20 cellular contexts compared by ENCODE assay signal in genomic region chr7:1696671-1697498, GRCh38. TPM values are rescaled to one million over a fixed set of nuclear protein-coding genes. Genes with fewer than 3 reads are reported as not detected.
DNase-seq lines count a peak whose midpoint lies in the region; ATAC-seq, FAIRE-seq and TF ChIP-seq lines count a peak whose summit lies in the region.
"Had no signal": no experiment of that assay in that cellular context is flagged by ENCODE, and none has a peak within 500 bp of the region (broad histone marks: within the 10 kb centered on the region; RNA-seq: fewer than 3 reads in every experiment).

No MANE protein-coding gene starts in this region.

- H3K4me3 ChIP-seq in SK-N-SH (ENCODE audit: low read depth in 2 of 2, low read length in 1 of 2) (no peak overlapping the region), right cardiac atrium (ENCODE audit: low read length) (no peak overlapping the region), sigmoid colon (no peak overlapping the region)
- H3K4me3 ChIP-seq: MG63, ovary, tibial nerve had no signal

- POLR2A ChIA-PET in SK-N-SH (lab: Yijun Ruan, JAX), result no interaction called here

- no peak overlapping the region for H3K9ac ChIP-seq in SK-N-SH

- H3K79me2 ChIP-seq in SK-N-SH (ENCODE audit: insufficient read depth), result no peaks in the 10 kb centered on the region

- no peaks in the 10 kb centered on the region for H3K9me3 ChIP-seq in SK-N-SH
- no peaks in the 10 kb centered on the region for H3K9me3 ChIP-seq in right cardiac atrium (ENCODE audit: control insufficient read depth, low read length)
- no peaks in the 10 kb centered on the region for H3K9me3 ChIP-seq in sigmoid colon
- H3K9me3 ChIP-seq: MG63, ovary had no signal

- H3K36me3 ChIP-seq in SK-N-SH (replicated peaks in 1 of 2; ENCODE audit: control insufficient read depth in 1 of 2, insufficient read depth in 2 of 2, low read length in 1 of 2) (no peaks in the 10 kb centered on the region), sigmoid colon (no peaks in the 10 kb centered on the region)
- H3K36me3 ChIP-seq: MG63, ovary, tibial nerve had no signal

- no peak overlapping the region for H2AFZ ChIP-seq in SK-N-SH (ENCODE audit: low read depth)

- intact Hi-C loops in right cardiac atrium (cut with DNase I), result no loop called here
- intact Hi-C loops in sigmoid colon (cut with DNase I), result no loop called here

- no peak for ATAC-seq in SK-N-SH treated with all-trans-retinoic acid at 6 μM for 48 hours
- peak in 1 of 2 donors; percentile 8 for ATAC-seq in right cardiac atrium
- ATAC-seq: activated CD8-positive, alpha-beta T cell treated with anti-CD3 and anti-CD28 coated beads, Interleukin-2, amount 10 ng/mL, durations not matched to agents 7 days and 5 days had no signal

- TF ChIP-seq RAD21 in SK-N-SH (IDR thresholded peaks at IDR 0.05; ENCODE audit: low read length), result no peak

- no peaks in the 10 kb centered on the region for H4K20me1 ChIP-seq in SK-N-SH (ENCODE audit: insufficient read depth)

- WGBS in SK-N-SH (ENCODE audit: low lambda C conversion rate), result 64% methylated on average over 22 of the region's 28 CpGs
- 75% methylated on average over 28 of the region's 28 CpGs for WGBS in right cardiac atrium
- WGBS in sigmoid colon, 2 donors, result 60 to 74% methylated on average over 28 of the region's 28 CpGs

- TF ChIP-seq EP300 in SK-N-SH (IDR thresholded peaks at IDR 0.05; ENCODE audit: borderline replicate concordance in 1 of 2, low read depth in 1 of 2, low read length in 1 of 2), result no peak
- no peak for TF ChIP-seq EP300 in sigmoid colon (IDR thresholded peaks at IDR 0.05)

- FAIRE-seq in frontal cortex (lab: Jason Lieb, UNC), result no peak
- FAIRE-seq: keratinocyte, small intestine had no signal

- DNase-seq in SK-N-SH (peak; percentile 41), RPMI8226 (peak; percentile 2), right cardiac atrium (peak in 2 of 3 donors; percentile 38 to 48), sigmoid colon (peak; percentile 56), NCI-H2196 treated with DMSO at 0.1 percent for 48 hours (lab: John Stamatoyannopoulos, UW; ENCODE audit: unreplicated experiment) (no peak), NCI-H1092 treated with DMSO at 0.1 percent for 48 hours (lab: John Stamatoyannopoulos, UW) (no peak), frontal cortex (ENCODE audit: low spot score in 2 of 2) (no peak)
- DNase-seq: activated CD8-positive, alpha-beta T cell treated with anti-CD3 and anti-CD28 coated beads, Interleukin-2, amount 10 ng/mL, durations not matched to agents 7 days and 5 days; cortex of kidney; DMS 273 treated with DMSO at 0.1 percent for 48 hours; erythroblast; HFFc6; MG63; NCI-H1930; small intestine had no signal

- H3K9me2 ChIP-seq in SK-N-SH, result no peaks in the 10 kb centered on the region

- H3K4me1 ChIP-seq in SK-N-SH (ENCODE audit: control insufficient read depth in 1 of 2, insufficient read depth in 2 of 2, low read depth in 1 of 2, low read length in 1 of 2) (peaks cover 0 to 30% of the 10 kb centered on the region in 2 experiments; a peak in 1 of 4 replicates), right cardiac atrium (ENCODE audit: control insufficient read depth, insufficient read depth, low read length) (peaks cover 2% of the 10 kb centered on the region), sigmoid colon (peaks cover 0 to 9% (median 7%) of the 10 kb centered on the region in 4 donors)
- H3K4me1 ChIP-seq: tibial nerve had no signal

- TF ChIP-seq CTCF in SK-N-SH (IDR thresholded peaks at IDR 0.05), result no peak
- TF ChIP-seq CTCF in sigmoid colon (IDR thresholded peaks at IDR 0.05), result no peak

- H3F3A ChIP-seq in SK-N-SH (replicated peaks; ENCODE audit: insufficient read depth), result no peaks in the 10 kb centered on the region

- H3K27ac ChIP-seq in SK-N-SH (ENCODE audit: low read depth in 2 of 2, low read length in 1 of 2) (no peak overlapping the region; a peak in 1 of 4 replicates), right cardiac atrium (ENCODE audit: low read length) (no peak overlapping the region), sigmoid colon (no peak overlapping the region)
- H3K27ac ChIP-seq: 22Rv1, ovary, tibial nerve had no signal

- no peak overlapping the region for H3K4me2 ChIP-seq in SK-N-SH

- no peak for TF ChIP-seq POLR2A in sigmoid colon (IDR thresholded peaks at IDR 0.05)

- H3K27me3 ChIP-seq in SK-N-SH (ENCODE audit: insufficient read depth), result peaks cover 10% of the 10 kb centered on the region; the same call in 1 of the 2 replicates
- no peaks in the 10 kb centered on the region for H3K27me3 ChIP-seq in right cardiac atrium (ENCODE audit: control insufficient read depth, insufficient read depth)
- H3K27me3 ChIP-seq in sigmoid colon, result peaks cover 3 to 15% (median 3%) of the 10 kb centered on the region in 3 donors
- H3K27me3 ChIP-seq: MG63, ovary had no signal

- CTCF ChIA-PET in SK-N-SH (lab: Yijun Ruan, JAX), result no interaction called here

TF ChIP-seq in SK-N-SH, 30 proteins besides CTCF, POLR2A, EP300 and RAD21 (continues in another document):
- TF ChIP-seq NRF1 (IDR thresholded peaks at IDR 0.05; ENCODE audit: low read depth, low read length) (no peak), FOXJ3 (CRISPR knock-in tag; IDR thresholded peaks at IDR 0.05) (no peak), FOXM1 (IDR thresholded peaks at IDR 0.05; ENCODE audit: low read depth) (no peak), JUND (IDR thresholded peaks at IDR 0.05) (no peak), SMC3 (IDR thresholded peaks at IDR 0.05; ENCODE audit: low read depth, low read length) (no peak), RXRA (IDR thresholded peaks at IDR 0.05; ENCODE audit: borderline replicate concordance, low read depth) (no peak), REST (IDR thresholded peaks at IDR 0.05; ENCODE audit: low read depth, low read length) (no peak), MEF2A (IDR thresholded peaks at IDR 0.05; ENCODE audit: borderline replicate concordance, low read depth) (no peak)

TF ChIP-seq in SK-N-SH treated with all-trans-retinoic acid at 6 μM for 48 hours, 23 proteins besides CTCF, POLR2A, EP300 and RAD21:
- TF ChIP-seq OSR1 (CRISPR knock-in tag; IDR thresholded peaks at IDR 0.05) (no peak), CSDC2 (CRISPR knock-in tag; IDR thresholded peaks at IDR 0.05) (no peak), ARNTL (CRISPR knock-in tag; IDR thresholded peaks at IDR 0.05; ENCODE audit: borderline replicate concordance, low read depth) (no peak), ISL1 (CRISPR knock-in tag; IDR thresholded peaks at IDR 0.05) (no peak), ZFP30 (CRISPR knock-in tag; IDR thresholded peaks at IDR 0.05) (no peak)

RNA-seq across cellular contexts. Expression of gene ELFN1, which starts 26.8 kb away (rescaled TPM):
- polyA plus RNA-seq in SK-N-SH (2012; rRNA removed) (0.05 and 0.06 TPM in 2 replicates), right cardiac atrium (9.1 TPM), sigmoid colon (under 1 TPM in 1 of 3 donors, not detected in 2; 0.83 TPM)
- polyA plus RNA-seq in SK-N-SH (2012; cell fraction: cytosol; rRNA removed), result 0.01 and 0.03 TPM in 2 replicates
- polyA plus RNA-seq in SK-N-SH (2012; cell fraction: nucleus; rRNA removed), result 0.01 and 0.05 TPM in 2 replicates
- total RNA-seq in right cardiac atrium (10 to 100 TPM; 11.8 to 13.7 (median 13.0) TPM), sigmoid colon (under 1 TPM; 0.33 to 0.55 (median 0.45) TPM), frontal cortex (5.7 TPM)
- total RNA-seq: activated CD8-positive, alpha-beta T cell treated with anti-CD3 and anti-CD28 coated beads, Interleukin-2, amount 10 ng/mL, durations not matched to agents 7 days and 5 days had no signal

Comparison
In these comparisons a context has a peak if more than half of its experiments do, and no peak if none do; other contexts are left out.
1. DNase-seq: peak in SK-N-SH (single experiment), RPMI8226 (single experiment), right cardiac atrium (2 of 3) and sigmoid colon (single experiment); none in NCI-H2196 treated with DMSO at 0.1 percent for 48 hours (single experiment), NCI-H1092 treated with DMSO at 0.1 percent for 48 hours (single experiment) and frontal cortex (0 of 2).